ENCODE assay signal across 8 cellular contexts in genomic region chr6:150025201-150025917, GRCh38. TPM values are rescaled to one million over a fixed set of nuclear protein-coding genes. Genes with fewer than 3 reads are reported as not detected.
DNase-seq lines count a peak whose midpoint lies in the region; ATAC-seq and TF ChIP-seq lines count a peak whose summit lies in the region.

Gene RAET1L (minus strand): TSS chr6:150025532. CDS start chr6:150025471, 61 bp downstream.

- ATAC-seq in GM18868 (IDR thresholded peaks at IDR 0.05; ENCODE audit: unreplicated experiment), result peak; percentile 50
- ATAC-seq in RWPE2 (ENCODE audit: low read depth), result peak; percentile 94
- no peak for ATAC-seq in HG03460 (IDR thresholded peaks at IDR 0.05; ENCODE audit: unreplicated experiment)
- no peak for ATAC-seq in HG03378 (IDR thresholded peaks at IDR 0.05; ENCODE audit: unreplicated experiment)
- ATAC-seq in GM21825 (IDR thresholded peaks at IDR 0.05; ENCODE audit: unreplicated experiment), result no peak

- intact Hi-C loops in sigmoid colon (cut with DNase I), result no loop called here

- H3K36me3 ChIP-seq in RWPE2 (ENCODE audit: low read depth) (no peaks in the 10 kb centered on the region), sigmoid colon (no peaks in the 10 kb centered on the region), HAP-1 (replicated peaks) (no peaks in the 10 kb centered on the region)

- TF ChIP-seq EP300 in sigmoid colon (IDR thresholded peaks at IDR 0.05), result no peak

- TF ChIP-seq POLR2A in sigmoid colon (IDR thresholded peaks at IDR 0.05), result no peak

- H3K4me3 ChIP-seq in RWPE2 (ENCODE audit: severe bottlenecking) (peak within 1 kb of the TSS; percentile 12), fibroblast of the aortic adventitia (ENCODE audit: low read depth, low read length) (peak within 1 kb of the TSS; percentile 52), sigmoid colon (peak within 1 kb of the TSS in 3 of 4 donors; percentile 7 to 42 (median 39)), HAP-1 (no peak within 1 kb of the TSS)

- peak within 1 kb of the TSS; percentile 22 for H3K27ac ChIP-seq in RWPE2 (ENCODE audit: poor library complexity, severe bottlenecking)
- H3K27ac ChIP-seq in sigmoid colon, result no peak within 1 kb of the TSS

- H3K9me3 ChIP-seq in RWPE2 (ENCODE audit: severe bottlenecking) (no peaks in the 10 kb centered on the region), sigmoid colon (no peaks in the 10 kb centered on the region), HAP-1 (no peaks in the 10 kb centered on the region)

- in situ Hi-C loops in HAP-1 (cut with MboI; ENCODE audit: low sequenced_read_pairs), result no loop called here

- H3K4me1 ChIP-seq in RWPE2 (ENCODE audit: insufficient read depth, poor library complexity, severe bottlenecking), result peaks cover 13% of the 10 kb centered on the region
- peaks cover 0 to 15% (median 14%) of the 10 kb centered on the region in 4 donors for H3K4me1 ChIP-seq in sigmoid colon
- H3K4me1 ChIP-seq in HAP-1, result no peaks in the 10 kb centered on the region

- H3K27me3 ChIP-seq in RWPE2 (ENCODE audit: insufficient read depth, poor library complexity, severe bottlenecking) (no peaks in the 10 kb centered on the region), sigmoid colon (peaks cover 7 to 41% (median 22%) of the 10 kb centered on the region in 3 donors), HAP-1 (ENCODE audit: low read depth) (no peaks in the 10 kb centered on the region)

- no peak for DNase-seq in RWPE2 (ENCODE audit: low spot score)
- DNase-seq in fibroblast of the aortic adventitia (ENCODE audit: low read depth), result peak; percentile 70
- DNase-seq in sigmoid colon, result no peak
- no peak for DNase-seq in HAP-1 (ENCODE audit: low spot score in 2 of 2)

- TF ChIP-seq CTCF in RWPE2 (IDR thresholded peaks at IDR 0.05; ENCODE audit: poor library complexity, severe bottlenecking) (no peak), fibroblast of the aortic adventitia (IDR thresholded peaks at IDR 0.05; ENCODE audit: insufficient read depth, low read length) (no peak), sigmoid colon (IDR thresholded peaks at IDR 0.05) (no peak)

- WGBS in sigmoid colon, 2 donors, result 3 to 6% methylated on average over 36 of the region's 36 CpGs

RNA-seq across cellular contexts. Expression of gene RAET1L, which starts in this region (rescaled TPM):
- total RNA-seq in fibroblast of the aortic adventitia (ENCODE audit: low replicate concordance) (not detected in 2 replicates), sigmoid colon (not detected)
- polyA plus RNA-seq in sigmoid colon, result not detected

Comparison
In these comparisons a context has a peak if more than half of its experiments do, and no peak if none do; other contexts are left out.
1. Peak in DNase-seq and H3K4me3 ChIP-seq in fibroblast of the aortic adventitia; RNA of the gene not detected or under 1 TPM.
2. ATAC-seq: peak in GM18868 (single experiment) and RWPE2 (single experiment); none in HG03460 (single experiment), HG03378 (single experiment) and GM21825 (single experiment).